ENCODE assay signal across 37 cellular contexts in genomic region chr7:148232784-148233183, GRCh38.
"Had no signal": no experiment of that assay in that cellular context is flagged by ENCODE, and none has a peak within 500 bp of the region (broad histone marks: within the 10 kb centered on the region; RNA-seq: fewer than 3 reads in every experiment).

No MANE protein-coding gene starts in this region.

- H3K36me3 ChIP-seq: MG63, Peyer's patch had no signal

- H3K4me3 Mint-ChIP-seq: activated B cell treated with CpG ODN at 0.5 μM for 24 hours; activated CD4-positive, alpha-beta memory T cell treated with anti-CD3 and anti-CD28 coated beads, Interleukin-2, amount 10 ng/mL, durations not matched to agents 7 days and 5 days; activated CD8-positive, alpha-beta memory T cell treated with anti-CD3 and anti-CD28 coated beads, Interleukin-2, amount 10 ng/mL, durations not matched to agents 7 days and 5 days; activated T-cell treated with anti-CD3 and anti-CD28 coated beads, Interleukin-2, amount 50 U/mL, for 72 hours; activated T-helper 17 cell treated with anti-CD3 and anti-CD28 coated beads, Interleukin-2, amount 50 U/mL, for 72 hours; brain had no signal

- DNase-seq: activated B cell treated with CpG ODN at 0.5 μM for 24 hours; activated CD4-positive, alpha-beta memory T cell treated with anti-CD3 and anti-CD28 coated beads, Interleukin-2, amount 10 ng/mL, durations not matched to agents 7 days and 5 days; activated CD4-positive, alpha-beta T cell treated with anti-CD3 and anti-CD28 coated beads for 4 hours; activated CD4-positive, CD25-positive, alpha-beta regulatory T cell treated with anti-CD3 and anti-CD28 coated beads, Interleukin-2, amount 50 U/mL, for 72 hours; activated CD8-positive, alpha-beta memory T cell treated with anti-CD3 and anti-CD28 coated beads for 24 hours; activated CD8-positive, alpha-beta memory T cell treated with anti-CD3 and anti-CD28 coated beads, Interleukin-2, amount 10 ng/mL, durations not matched to agents 7 days and 5 days; activated CD8-positive, alpha-beta memory T cell treated with anti-CD3 and anti-CD28 coated beads, Interleukin-2, amount 50 U/mL, for 48 hours; activated effector memory CD4-positive, alpha-beta T cell treated with anti-CD3 and anti-CD28 coated beads, Interleukin-2, amount 50 U/mL, for 16 hours; activated naive CD4-positive, alpha-beta T cell; activated T-cell treated with anti-CD3 and anti-CD28 coated beads, Interleukin-2, amount 50 U/mL, for 1 hour; activated T-cell treated with anti-CD3 and anti-CD28 coated beads, Interleukin-2, amount 50 U/mL, for 72 hours; anterior cingulate cortex; central memory CD4-positive, alpha-beta T cell; Kasumi-1; KG1; MG63; NCI-H1092; NCI-H1436 treated with DMSO at 0.1 percent for 48 hours; NCI-H187; NCI-H2029 treated with DMSO at 0.1 percent for 48 hours; NCI-H2107; NCI-H2171; NCI-H510A; NCI-H526; NCI-H748 treated with DMSO at 0.1 percent for 48 hours; NK-92 treated with Interleukin-12 subunit alpha and Interleukin-12 subunit beta, amount 100 ng/mL, for 24 hours; PC-3; Peyer's patch; RPMI8226; SW 1271; T-helper 1 cell; T-helper 2 cell; T-helper 9 cell had no signal

- H3K4me1 ChIP-seq: Peyer's patch had no signal

- H3K9me3 ChIP-seq: MG63, Peyer's patch had no signal

- ATAC-seq: activated CD8-positive, alpha-beta memory T cell treated with anti-CD3 and anti-CD28 coated beads, Interleukin-2, amount 10 ng/mL, durations not matched to agents 7 days and 5 days; activated naive CD4-positive, alpha-beta T cell treated with anti-CD3 and anti-CD28 coated beads, Interleukin-2, amount 50 U/mL, for 72 hours; activated T-cell treated with anti-CD3 and anti-CD28 coated beads, Interleukin-2, amount 50 U/mL, for 72 hours; activated T-helper 17 cell treated with anti-CD3 and anti-CD28 coated beads, Interleukin-2, amount 50 U/mL, for 72 hours; PC-3 had no signal

- H3K9me3 Mint-ChIP-seq: activated B cell treated with CpG ODN at 0.5 μM for 24 hours; activated CD4-positive, alpha-beta memory T cell treated with anti-CD3 and anti-CD28 coated beads, Interleukin-2, amount 10 ng/mL, durations not matched to agents 7 days and 5 days; activated naive CD4-positive, alpha-beta T cell treated with anti-CD3 and anti-CD28 coated beads, Interleukin-2, amount 50 U/mL, for 72 hours; activated T-helper 17 cell treated with anti-CD3 and anti-CD28 coated beads, Interleukin-2, amount 50 U/mL, for 72 hours had no signal

- H3K27ac ChIP-seq: Peyer's patch, VCaP had no signal

- H3K4me1 Mint-ChIP-seq: activated B cell treated with CpG ODN at 0.5 μM for 24 hours; activated CD4-positive, alpha-beta memory T cell treated with anti-CD3 and anti-CD28 coated beads, Interleukin-2, amount 10 ng/mL, durations not matched to agents 7 days and 5 days; activated CD8-positive, alpha-beta memory T cell treated with anti-CD3 and anti-CD28 coated beads, Interleukin-2, amount 10 ng/mL, durations not matched to agents 7 days and 5 days; activated T-helper 17 cell treated with anti-CD3 and anti-CD28 coated beads, Interleukin-2, amount 50 U/mL, for 72 hours had no signal

- H3K27ac Mint-ChIP-seq: activated B cell treated with CpG ODN at 0.5 μM for 24 hours; activated CD4-positive, alpha-beta memory T cell treated with anti-CD3 and anti-CD28 coated beads, Interleukin-2, amount 10 ng/mL, durations not matched to agents 7 days and 5 days; activated CD8-positive, alpha-beta memory T cell treated with anti-CD3 and anti-CD28 coated beads, Interleukin-2, amount 10 ng/mL, durations not matched to agents 7 days and 5 days; activated naive CD4-positive, alpha-beta T cell treated with anti-CD3 and anti-CD28 coated beads, Interleukin-2, amount 50 U/mL, for 72 hours; activated T-cell treated with anti-CD3 and anti-CD28 coated beads, Interleukin-2, amount 50 U/mL, for 72 hours; activated T-helper 17 cell treated with anti-CD3 and anti-CD28 coated beads, Interleukin-2, amount 50 U/mL, for 72 hours had no signal

- H3K4me3 ChIP-seq: MG63, Peyer's patch had no signal

- H3K27me3 ChIP-seq: MG63, Peyer's patch had no signal

- H3K36me3 Mint-ChIP-seq: activated CD8-positive, alpha-beta memory T cell treated with anti-CD3 and anti-CD28 coated beads, Interleukin-2, amount 10 ng/mL, durations not matched to agents 7 days and 5 days; activated naive CD4-positive, alpha-beta T cell treated with anti-CD3 and anti-CD28 coated beads, Interleukin-2, amount 50 U/mL, for 72 hours; brain had no signal

- H3K27me3 Mint-ChIP-seq: activated CD4-positive, alpha-beta memory T cell treated with anti-CD3 and anti-CD28 coated beads, Interleukin-2, amount 10 ng/mL, durations not matched to agents 7 days and 5 days; activated CD8-positive, alpha-beta memory T cell treated with anti-CD3 and anti-CD28 coated beads, Interleukin-2, amount 10 ng/mL, durations not matched to agents 7 days and 5 days; activated T-helper 17 cell treated with anti-CD3 and anti-CD28 coated beads, Interleukin-2, amount 50 U/mL, for 72 hours had no signal
